10 cellular contexts compared by ENCODE assay signal in genomic region chr12:95648990-95649791, GRCh38.
DNase-seq lines count a peak whose midpoint lies in the region; ATAC-seq and TF ChIP-seq lines count a peak whose summit lies in the region.
"Had no signal": no experiment of that assay in that cellular context is flagged by ENCODE, and none has a peak within 500 bp of the region (broad histone marks: within the 10 kb centered on the region; RNA-seq: fewer than 3 reads in every experiment).

No MANE protein-coding gene starts in this region.

- no peak for TF ChIP-seq RAD21 in Ishikawa (IDR thresholded peaks at IDR 0.05; ENCODE audit: low read depth)

- DNase-seq in AG10803 (ENCODE audit: low read depth) (peak; percentile 81), choroid plexus epithelial cell (ENCODE audit: low read depth) (peak; percentile 34), left lung (no peak), NCI-H82 treated with DMSO at 0.1 percent for 48 hours (lab: John Stamatoyannopoulos, UW; ENCODE audit: unreplicated experiment) (no peak), NCI-H82 (lab: John Stamatoyannopoulos, UW) (no peak), OCI-M1 (lab: John Stamatoyannopoulos, UW) (no peak)
- DNase-seq: effector CD8-positive, alpha-beta T cell; NCI-H510A treated with DMSO at 0.1 percent for 48 hours had no signal

- no peaks in the 10 kb centered on the region for H3K27me3 ChIP-seq in left lung

- no peak overlapping the region for H3K4me3 ChIP-seq in AG10803 (ENCODE audit: low read length)
- H3K4me3 ChIP-seq in choroid plexus epithelial cell (ENCODE audit: low read depth, low read length), result no peak overlapping the region
- no peak overlapping the region for H3K4me3 ChIP-seq in left lung

- no peak overlapping the region for H3K27ac ChIP-seq in left lung

- H3K4me1 ChIP-seq in left lung, result no peaks in the 10 kb centered on the region

- TF ChIP-seq CTCF in AG10803 (conservative IDR thresholded peaks at IDR 0.05; ENCODE audit: low read length), result no peak
- TF ChIP-seq CTCF in choroid plexus epithelial cell (conservative IDR thresholded peaks at IDR 0.05; ENCODE audit: low read depth, low read length), result no peak
- TF ChIP-seq CTCF in left lung (IDR thresholded peaks at IDR 0.05), result no peak

- intact Hi-C loops in left lung (cut with DNase I), result no loop called here

- ATAC-seq in left lung, result peak; percentile 61
- ATAC-seq in HG03196 (IDR thresholded peaks at IDR 0.05; ENCODE audit: unreplicated experiment), result no peak

- TF ChIP-seq EP300 in Ishikawa (IDR thresholded peaks at IDR 0.05; ENCODE audit: borderline replicate concordance), result peak; percentile 35; the same call in 1 of the 2 replicates

- no peaks in the 10 kb centered on the region for H3K36me3 ChIP-seq in left lung

- no peaks in the 10 kb centered on the region for H3K9me3 ChIP-seq in left lung

TF ChIP-seq in Ishikawa, 13 proteins besides CTCF, POLR2A, EP300 and RAD21:
- no peak for TF ChIP-seq MAX (IDR thresholded peaks at IDR 0.05)
- TF ChIP-seq ZBTB7A (IDR thresholded peaks at IDR 0.05; ENCODE audit: low read depth), result no peak
- no peak for TF ChIP-seq USF1 (IDR thresholded peaks at IDR 0.05)
- no peak for TF ChIP-seq CREB1 (IDR thresholded peaks at IDR 0.05; ENCODE audit: low read depth)
- 0 out of 2 replicates have a peak, but pooled peaks have one; percentile 39 for TF ChIP-seq TCF12 (IDR thresholded peaks at IDR 0.05; ENCODE audit: low read depth)
- peak; percentile 35; the same call in 1 of the 2 replicates for TF ChIP-seq FOXM1 (IDR thresholded peaks at IDR 0.05; ENCODE audit: borderline replicate concordance, low read depth)
- TF ChIP-seq EGR1 (IDR thresholded peaks at IDR 0.05), result no peak
- TF ChIP-seq NFIC (IDR thresholded peaks at IDR 0.05), result no peak
- no peak for TF ChIP-seq TAF1 (IDR thresholded peaks at IDR 0.05; ENCODE audit: low read depth)
- no peak for TF ChIP-seq YY1 (IDR thresholded peaks at IDR 0.05; ENCODE audit: low read depth)
- peak; percentile 40; the same call in 1 of the 2 replicates for TF ChIP-seq TEAD4 (IDR thresholded peaks at IDR 0.05)

Comparison
In these comparisons a context has a peak if more than half of its experiments do, and no peak if none do; other contexts are left out.
1. DNase-seq: peak in AG10803 (single experiment) and choroid plexus epithelial cell (single experiment); none in left lung (0 of 2), NCI-H82 treated with DMSO at 0.1 percent for 48 hours (single experiment), NCI-H82 (single experiment) and OCI-M1 (single experiment).